ENCODE assay signal across 9 cellular contexts in genomic region chr6:126170875-126171489, GRCh38.
A peak's percentile ranks its signal among the peaks of the same experiment; 100 is the strongest.
DNase-seq lines count a peak whose midpoint lies in the region; ATAC-seq and TF ChIP-seq lines count a peak whose summit lies in the region.
"Had no signal": no experiment of that assay in that cellular context is flagged by ENCODE, and none has a peak within 500 bp of the region (broad histone marks: within the 10 kb centered on the region; RNA-seq: fewer than 3 reads in every experiment).

No MANE protein-coding gene starts in this region.

- H3K27me3 ChIP-seq in hepatocyte = no peaks in the 10 kb centered on the region

- H3K9me2 ChIP-seq in hepatocyte (replicated peaks; ENCODE audit: insufficient read depth) = no peaks in the 10 kb centered on the region

- H3K4me1 ChIP-seq in hepatocyte (ENCODE audit: insufficient read depth) = peaks cover 7% of the 10 kb centered on the region

- H3K27ac ChIP-seq in hepatocyte = no peak overlapping the region
- H3K27ac ChIP-seq: epithelial cell of prostate had no signal

- TF ChIP-seq CTCF in GM20000 (IDR thresholded peaks at IDR 0.05; ENCODE audit: extremely low read depth, missing control alignments) (peak; percentile 49), hepatocyte (IDR thresholded peaks at IDR 0.05; ENCODE audit: poor library complexity) (peak; percentile 37)

- H2AFZ ChIP-seq in hepatocyte = no peak overlapping the region

- H3K9me3 ChIP-seq in hepatocyte (ENCODE audit: low read depth) = no peaks in the 10 kb centered on the region

- no peaks in the 10 kb centered on the region for H3K36me3 ChIP-seq in hepatocyte (replicated peaks; ENCODE audit: insufficient read depth, low read depth)

- peak; percentile 92 for ATAC-seq in HG03442 (IDR thresholded peaks at IDR 0.05; ENCODE audit: unreplicated experiment)

- no peaks in the 10 kb centered on the region for H3K79me2 ChIP-seq in hepatocyte

- H4K20me1 ChIP-seq in hepatocyte (ENCODE audit: insufficient read depth, poor library complexity, severe bottlenecking) = no peaks in the 10 kb centered on the region

- DNase-seq in activated CD4-positive, alpha-beta T cell treated with anti-CD3 and anti-CD28 coated beads for 48 hours = peak; percentile 25
- DNase-seq in activated CD4-positive, alpha-beta T cell treated with anti-CD3 and anti-CD28 coated beads, Interleukin-2, amount 50 U/mL, for 4 hours = no peak
- DNase-seq in GM20000 (ENCODE audit: low spot score) (peak; percentile 40), SKM-1 treated with dmso at 0.1 percent for 144 hours (lab: John Stamatoyannopoulos, UW; ENCODE audit: unreplicated experiment) (peak; percentile 65), hepatocyte (ENCODE audit: low spot score) (peak; percentile 37), mucosa of gallbladder (ENCODE audit: low spot score) (no peak), middle frontal gyrus (ENCODE audit: extremely low spot score, low spot score) (no peak)

- WGBS in hepatocyte (ENCODE audit: low lambda C conversion rate, missing lambda C conversion rate) = 70% methylated on average over 5 of the region's 5 CpGs

- H3K4me3 ChIP-seq in hepatocyte = no peak overlapping the region

- H3K4me2 ChIP-seq in hepatocyte = no peak overlapping the region

Comparison
In these comparisons a context has a peak if more than half of its experiments do, and no peak if none do; other contexts are left out.
1. DNase-seq: peak in activated CD4-positive, alpha-beta T cell treated with anti-CD3 and anti-CD28 coated beads for 48 hours (single experiment), GM20000 (single experiment), SKM-1 treated with dmso at 0.1 percent for 144 hours (single experiment) and hepatocyte (single experiment); none in activated CD4-positive, alpha-beta T cell treated with anti-CD3 and anti-CD28 coated beads, Interleukin-2, amount 50 U/mL, for 4 hours (0 of 2), mucosa of gallbladder (single experiment) and middle frontal gyrus (single experiment).